ENCODE assay signal across 8 cellular contexts in genomic region chr5:157670662-157671591, GRCh38. TPM values are rescaled to one million over a fixed set of nuclear protein-coding genes. Genes with fewer than 3 reads are reported as not detected.
A peak's percentile ranks its signal among the peaks of the same experiment; 100 is the strongest.
DNase-seq lines count a peak whose midpoint lies in the region; ATAC-seq, FAIRE-seq and TF ChIP-seq lines count a peak whose summit lies in the region.

C5orf52 (plus strand) TSS chr5:157671533; CDS start chr5:157671615, 82 bp downstream.

- H3K9ac ChIP-seq in HUES48 (ENCODE audit: low read depth, low read length), result no peak within 1 kb of the TSS

- peaks cover 12% of the 10 kb centered on the region for H3K4me1 Mint-ChIP-seq in nephron progenitor cell

- H3K9me3 Mint-ChIP-seq in nephron progenitor cell, result peaks cover 23% of the 10 kb centered on the region

- H3K27me3 ChIP-seq in HUES48 (ENCODE audit: control insufficient read depth, insufficient read depth, low read length), result peaks cover 33% of the 10 kb centered on the region

- peak; percentile 57 for FAIRE-seq in GM12892 (lab: Jason Lieb, UNC)

- peaks cover 4% of the 10 kb centered on the region; the same call in 1 of the 2 replicates for H3K4me1 ChIP-seq in HUES48 (ENCODE audit: control insufficient read depth, insufficient read depth, low read length)

- H3K4me3 Mint-ChIP-seq in nephron progenitor cell, result peak within 1 kb of the TSS; percentile 90

- no peak for ATAC-seq in GM18867 (IDR thresholded peaks at IDR 0.05; ENCODE audit: unreplicated experiment)
- ATAC-seq in GM19023 (IDR thresholded peaks at IDR 0.05; ENCODE audit: unreplicated experiment), result no peak

- no peak for TF ChIP-seq POLR2A in GM12892 (IDR thresholded peaks at IDR 0.05; ENCODE audit: low read depth, low read length)

- TF ChIP-seq CTCF in fibroblast of mammary gland (conservative IDR thresholded peaks at IDR 0.05; ENCODE audit: control insufficient read depth, insufficient read depth, low read depth, low read length) (no peak), nephron progenitor cell (IDR thresholded peaks at IDR 0.05) (no peak)

- peak within 1 kb of the TSS; percentile 71 for H3K4me3 ChIP-seq in HUES48 (ENCODE audit: low read depth, low read length)
- H3K4me3 ChIP-seq in fibroblast of mammary gland (ENCODE audit: control insufficient read depth, low read depth, low read length), result peak within 1 kb of the TSS; percentile 81

- H3K9me3 ChIP-seq in HUES48 (ENCODE audit: control insufficient read depth, insufficient read depth, low read length), result no peaks in the 10 kb centered on the region

- H3K36me3 Mint-ChIP-seq in nephron progenitor cell (ENCODE audit: low read depth), result peaks cover 5% of the 10 kb centered on the region

- DNase-seq in GM12892 (ENCODE audit: insufficient read length) (peak; percentile 45), fibroblast of mammary gland (ENCODE audit: low read depth) (peak; percentile 40), nephron progenitor cell (peak; percentile 62)
- DNase-seq in activated CD8-positive, alpha-beta memory T cell treated with anti-CD3 and anti-CD28 coated beads for 24 hours, result peak; percentile 65
- DNase-seq in central memory CD4-positive, alpha-beta T cell, result no peak

- H3K27me3 Mint-ChIP-seq in nephron progenitor cell (ENCODE audit: low read depth, poor library complexity), result peaks cover 49% of the 10 kb centered on the region

- H3K27ac ChIP-seq in HUES48 (ENCODE audit: low read depth, low read length), result no peak within 1 kb of the TSS

- H3K27ac Mint-ChIP-seq in nephron progenitor cell, result no peak within 1 kb of the TSS

- H3K36me3 ChIP-seq in HUES48 (ENCODE audit: control insufficient read depth, insufficient read depth, low read length), result no peaks in the 10 kb centered on the region

RNA-seq across cellular contexts. Expression of gene C5orf52, which starts in this region (rescaled TPM):
- polyA plus RNA-seq in GM12892 (2012; ENCODE audit: missing spikeins), result not detected
